ENCODE assay signal across 15 cellular contexts in the genomic region with DNA sequence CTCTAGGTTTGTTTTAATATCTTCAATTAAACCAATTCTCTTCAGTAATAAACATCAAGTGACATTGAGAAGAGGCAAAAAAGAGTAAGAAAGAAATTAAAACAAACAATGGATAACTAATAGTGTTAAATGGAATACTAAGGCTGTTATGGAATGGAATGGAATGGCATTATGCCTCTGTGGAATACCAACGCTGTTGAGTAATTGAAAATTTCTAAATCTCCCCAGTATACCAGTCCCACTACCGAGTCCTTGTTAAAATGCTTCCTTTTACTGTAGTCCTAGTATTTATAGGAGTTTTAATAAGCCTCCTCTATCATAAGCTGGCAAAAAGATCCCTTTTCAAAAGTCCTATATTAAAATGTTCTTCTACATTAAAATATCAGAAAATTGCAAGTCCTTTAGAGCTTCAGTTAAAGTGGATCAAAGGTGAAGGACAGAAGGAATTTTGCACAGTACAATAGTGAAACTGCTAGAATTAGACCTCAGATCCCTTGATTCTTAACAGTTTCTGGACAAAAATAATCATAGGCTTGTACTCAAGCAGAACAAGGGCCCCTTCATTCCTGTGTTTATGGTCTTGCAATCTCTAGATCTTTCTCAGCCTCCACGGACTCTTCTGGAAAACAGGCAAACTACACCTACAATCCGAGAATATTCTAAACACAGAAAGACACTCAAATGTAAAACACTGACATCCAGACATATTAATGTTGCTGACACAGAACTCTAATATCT.
DNase-seq lines count a peak whose midpoint lies in the region; ATAC-seq and TF ChIP-seq lines count a peak whose summit lies in the region.
"Had no signal": no experiment of that assay in that cellular context is flagged by ENCODE, and none has a peak within 500 bp of the region (broad histone marks: within the 10 kb centered on the region; RNA-seq: fewer than 3 reads in every experiment).

No MANE protein-coding gene starts in this region.

- no peak overlapping the region for H3K4me3 Mint-ChIP-seq in chondrocyte (ENCODE audit: unreplicated experiment)
- H3K4me3 Mint-ChIP-seq: activated naive CD8-positive, alpha-beta T cell treated with anti-CD3 and anti-CD28 coated beads, Interleukin-2, amount 10 ng/mL, durations not matched to agents 7 days and 5 days; T-helper 1 cell treated with Interleukin-12 subunit alpha and Interleukin-12 subunit beta and Interleukin-4 antibody, amounts not matched to agents 30 μg/mL and 1 μg/mL, for 36 hours had no signal

- 0 out of 2 replicates have a peak overlapping the region, but pooled peaks have one; percentile 11 for H3K4me3 ChIP-seq in Karpas-422 (ENCODE audit: low read length)
- no peak overlapping the region for H3K4me3 ChIP-seq in right lobe of liver
- H3K4me3 ChIP-seq: spleen, stomach had no signal

- H3K36me3 ChIP-seq in Karpas-422 (ENCODE audit: insufficient read depth, low read length) = no peaks in the 10 kb centered on the region
- H3K36me3 ChIP-seq in right lobe of liver = no peaks in the 10 kb centered on the region
- H3K36me3 ChIP-seq: neutrophil, spleen, stomach had no signal

- no peak for DNase-seq in Karpas-422
- DNase-seq in chondrocyte (ENCODE audit: low spot score) = no peak
- DNase-seq in right lobe of liver = no peak
- DNase-seq in superior temporal gyrus (ENCODE audit: extremely low spot score) = peak; percentile 87
- no peak for DNase-seq in activated gamma-delta T cell (lab: John Stamatoyannopoulos, UW)
- DNase-seq in NCI-H2196 (lab: John Stamatoyannopoulos, UW; ENCODE audit: unreplicated experiment) = no peak
- DNase-seq: activated CD4-positive, CD25-positive, alpha-beta regulatory T cell treated with anti-CD3 and anti-CD28 coated beads, Interleukin-2, amount 50 U/mL, for 72 hours; activated naive CD8-positive, alpha-beta T cell treated with anti-CD3 and anti-CD28 coated beads, Interleukin-2, amount 10 ng/mL, durations not matched to agents 7 days and 5 days; cortex of kidney; NCI-H1930; spleen; stomach had no signal

- no peak overlapping the region for H3K9ac ChIP-seq in Karpas-422 (ENCODE audit: low read length)

- H3K27me3 ChIP-seq in Karpas-422 (ENCODE audit: low read length) (no peaks in the 10 kb centered on the region), right lobe of liver (no peaks in the 10 kb centered on the region)
- H3K27me3 ChIP-seq: neutrophil, spleen, stomach had no signal

- peak overlapping the region; percentile 77 for H2AFZ ChIP-seq in Karpas-422 (ENCODE audit: low read length)

- no peaks in the 10 kb centered on the region for H3K27me3 Mint-ChIP-seq in chondrocyte (ENCODE audit: low read depth)
- H3K27me3 Mint-ChIP-seq: activated naive CD8-positive, alpha-beta T cell treated with anti-CD3 and anti-CD28 coated beads, Interleukin-2, amount 10 ng/mL, durations not matched to agents 7 days and 5 days had no signal

- H3K27ac ChIP-seq in Karpas-422 (ENCODE audit: low read length) (no peak overlapping the region), right lobe of liver (peak overlapping the region in 2 of 3 donors; percentile 19 to 50)
- H3K27ac ChIP-seq: neutrophil, spleen, stomach had no signal

- ATAC-seq in right lobe of liver (peak in 3 of 4 donors; percentile 35 to 71 (median 55)), HG02938 (IDR thresholded peaks at IDR 0.05; ENCODE audit: unreplicated experiment) (no peak)

- H4K20me1 ChIP-seq in Karpas-422 (ENCODE audit: insufficient read depth, low read depth, low read length) = no peaks in the 10 kb centered on the region

- H3K79me2 ChIP-seq in Karpas-422 (ENCODE audit: low read length) = no peaks in the 10 kb centered on the region

- peak overlapping the region; percentile 4 for H3K27ac Mint-ChIP-seq in chondrocyte (ENCODE audit: unreplicated experiment)
- H3K27ac Mint-ChIP-seq: activated naive CD8-positive, alpha-beta T cell treated with anti-CD3 and anti-CD28 coated beads, Interleukin-2, amount 10 ng/mL, durations not matched to agents 7 days and 5 days; T-helper 1 cell treated with Interleukin-12 subunit alpha and Interleukin-12 subunit beta and Interleukin-4 antibody, amounts not matched to agents 30 μg/mL and 1 μg/mL, for 36 hours had no signal

- H3K9me3 ChIP-seq in Karpas-422 (ENCODE audit: low read length) (no peaks in the 10 kb centered on the region), right lobe of liver (no peaks in the 10 kb centered on the region)
- H3K9me3 ChIP-seq: neutrophil had no signal

- intact Hi-C loops in right lobe of liver (cut with DNase I) = no loop called here

- WGBS in right lobe of liver (ENCODE audit: insufficient coverage, low coverage, low lambda C conversion rate, missing lambda C conversion rate) = 23% methylated on average over 4 of the region's 4 CpGs

- no peak for TF ChIP-seq POLR2A in right lobe of liver (IDR thresholded peaks at IDR 0.05)

- peak overlapping the region; percentile 5 for H3K4me2 ChIP-seq in Karpas-422 (ENCODE audit: low read depth, low read length, poor library complexity, severe bottlenecking)

- H3K4me1 Mint-ChIP-seq in chondrocyte (ENCODE audit: low read depth) = peaks cover 20% of the 10 kb centered on the region
- H3K4me1 Mint-ChIP-seq: activated naive CD8-positive, alpha-beta T cell treated with anti-CD3 and anti-CD28 coated beads, Interleukin-2, amount 10 ng/mL, durations not matched to agents 7 days and 5 days had no signal

- H3K4me1 ChIP-seq in Karpas-422 (ENCODE audit: low read length) = no peaks in the 10 kb centered on the region; the same call in 1 of the 2 replicates
- no peaks in the 10 kb centered on the region for H3K4me1 ChIP-seq in right lobe of liver
- H3K4me1 ChIP-seq: spleen had no signal

- H3K9me3 Mint-ChIP-seq in chondrocyte (ENCODE audit: low read depth) = no peaks in the 10 kb centered on the region
- H3K9me3 Mint-ChIP-seq: activated naive CD8-positive, alpha-beta T cell treated with anti-CD3 and anti-CD28 coated beads, Interleukin-2, amount 10 ng/mL, durations not matched to agents 7 days and 5 days; T-helper 1 cell treated with Interleukin-12 subunit alpha and Interleukin-12 subunit beta and Interleukin-4 antibody, amounts not matched to agents 30 μg/mL and 1 μg/mL, for 36 hours had no signal

- no peaks in the 10 kb centered on the region for H3K9me2 ChIP-seq in Karpas-422 (replicated peaks; ENCODE audit: insufficient read depth, low read length)

- no peaks in the 10 kb centered on the region for H3K36me3 Mint-ChIP-seq in chondrocyte (ENCODE audit: low read depth)
- H3K36me3 Mint-ChIP-seq: activated naive CD8-positive, alpha-beta T cell treated with anti-CD3 and anti-CD28 coated beads, Interleukin-2, amount 10 ng/mL, durations not matched to agents 7 days and 5 days had no signal

- no peak for TF ChIP-seq CTCF in chondrocyte (IDR thresholded peaks at IDR 0.05)
- no peak for TF ChIP-seq CTCF in right lobe of liver (IDR thresholded peaks at IDR 0.05)
